In genomic region chr7:127091620-127092019, GRCh38 we compare ENCODE assay signal across 26 cellular contexts.
"Had no signal": no experiment of that assay in that cellular context is flagged by ENCODE, and none has a peak within 500 bp of the region (broad histone marks: within the 10 kb centered on the region; RNA-seq: fewer than 3 reads in every experiment).

No MANE protein-coding gene starts in this region.

- H3K36me3 ChIP-seq: neural progenitor cell, ovary, right lobe of liver, sigmoid colon, stomach, thoracic aorta, thyroid gland, tibial nerve, upper lobe of left lung, vagina had no signal

- H3K9me3 ChIP-seq: ovary, psoas muscle, right lobe of liver, sigmoid colon, stomach, thoracic aorta, thyroid gland, tibial nerve, upper lobe of left lung, vagina had no signal

- DNase-seq: natural killer cell; occipital lobe; ovary; psoas muscle; right lobe of liver; sigmoid colon; small intestine; stimulated activated CD4-positive, alpha-beta T cell treated with anti-CD3 and anti-CD28 coated beads, Interleukin-15, amount 100 ng/mL, for 24 hours; stimulated activated CD4-positive, alpha-beta T cell treated with anti-CD3 and anti-CD28 coated beads, Interleukin-2, amount 100 ng/mL, for 24 hours; stimulated activated CD4-positive, alpha-beta T cell treated with anti-CD3 and anti-CD28 coated beads, Interleukin-2, amount 100 ng/mL, for 48 hours; stimulated activated CD4-positive, alpha-beta T cell treated with anti-CD3 and anti-CD28 coated beads, Interleukin-4, amount 100 ng/mL, for 24 hours; stimulated activated naive B cell treated with anti-CD40 and anti-IgM and Interleukin-4, amounts not matched to agents 10 μg/mL and 1 μg/mL and 100 μg/mL, for 72 hours; stimulated activated naive CD4-positive, alpha-beta T cell treated with Interleukin-2 at 50 U/mL for 16 hours; stomach; thyroid gland; trophoblast cell had no signal

- H3K4me1 Mint-ChIP-seq: natural killer cell; nephron; neural progenitor cell; stimulated activated effector memory CD8-positive, alpha-beta T cell treated with anti-CD3 and anti-CD28 coated beads, Interleukin-12 subunit alpha, Interleukin-12 subunit beta, amount 100 ng/mL, for 72 hours; stimulated activated naive B cell treated with anti-CD40 and anti-IgM and Interleukin-4, amounts not matched to agents 10 μg/mL and 1 μg/mL and 100 μg/mL, for 72 hours had no signal

- H3K4me3 ChIP-seq: neural progenitor cell, ovary, psoas muscle, right lobe of liver, sigmoid colon, stomach, thoracic aorta, thyroid gland, tibial nerve, upper lobe of left lung, vagina had no signal

- H2AFZ ChIP-seq: neural progenitor cell, parathyroid adenoma had no signal

- H3K27me3 Mint-ChIP-seq: progenitor cell of endocrine pancreas; stimulated activated naive B cell treated with anti-CD40 and anti-IgM and Interleukin-4, amounts not matched to agents 10 μg/mL and 1 μg/mL and 100 μg/mL, for 72 hours had no signal

- H3K27ac ChIP-seq: neural progenitor cell, ovary, parathyroid adenoma, psoas muscle, right lobe of liver, sigmoid colon, stomach, thoracic aorta, thyroid gland, tibial nerve, upper lobe of left lung, vagina had no signal

- H3K9me3 Mint-ChIP-seq: nephron; neural progenitor cell; stimulated activated naive B cell treated with anti-CD40 and anti-IgM and Interleukin-4, amounts not matched to agents 10 μg/mL and 1 μg/mL and 100 μg/mL, for 72 hours had no signal

- H3K36me3 Mint-ChIP-seq: natural killer cell; neural progenitor cell; stimulated activated effector memory CD8-positive, alpha-beta T cell treated with anti-CD3 and anti-CD28 coated beads, Interleukin-12 subunit alpha, Interleukin-12 subunit beta, amount 100 ng/mL, for 72 hours; stimulated activated naive B cell treated with anti-CD40 and anti-IgM and Interleukin-4, amounts not matched to agents 10 μg/mL and 1 μg/mL and 100 μg/mL, for 72 hours had no signal

- H3K4me3 Mint-ChIP-seq: natural killer cell; nephron; neural progenitor cell; stimulated activated effector memory CD8-positive, alpha-beta T cell treated with anti-CD3 and anti-CD28 coated beads, Interleukin-12 subunit alpha, Interleukin-12 subunit beta, amount 100 ng/mL, for 72 hours; stimulated activated naive B cell treated with anti-CD40 and anti-IgM and Interleukin-4, amounts not matched to agents 10 μg/mL and 1 μg/mL and 100 μg/mL, for 72 hours had no signal

- H3K27me3 ChIP-seq: neural progenitor cell, ovary, right lobe of liver, sigmoid colon, stomach, thyroid gland, tibial nerve, upper lobe of left lung, vagina had no signal

- H3K79me2 ChIP-seq: parathyroid adenoma had no signal

- H3K4me2 ChIP-seq: neural progenitor cell had no signal

- H3K4me1 ChIP-seq: neural progenitor cell, parathyroid adenoma, psoas muscle, right lobe of liver, sigmoid colon, stomach, thyroid gland, tibial nerve, upper lobe of left lung, vagina had no signal

- ATAC-seq: natural killer cell; psoas muscle; right cardiac atrium; stimulated activated effector memory CD8-positive, alpha-beta T cell treated with anti-CD3 and anti-CD28 coated beads, Interleukin-12 subunit alpha, Interleukin-12 subunit beta, amount 100 ng/mL, for 72 hours; stimulated activated naive B cell treated with anti-CD40 and anti-IgM and Interleukin-4, amounts not matched to agents 10 μg/mL and 1 μg/mL and 100 μg/mL, for 72 hours had no signal

- H3K9ac ChIP-seq: neural progenitor cell, parathyroid adenoma had no signal

- H3K27ac Mint-ChIP-seq: natural killer cell; nephron; neural progenitor cell; progenitor cell of endocrine pancreas; stimulated activated effector memory CD8-positive, alpha-beta T cell treated with anti-CD3 and anti-CD28 coated beads, Interleukin-12 subunit alpha, Interleukin-12 subunit beta, amount 100 ng/mL, for 72 hours; stimulated activated naive B cell treated with anti-CD40 and anti-IgM and Interleukin-4, amounts not matched to agents 10 μg/mL and 1 μg/mL and 100 μg/mL, for 72 hours had no signal
